Comparison of ENCODE assay signal across 16 cellular contexts in genomic region chr11:82546556-82547162, GRCh38.
A peak's percentile ranks its signal among the peaks of the same experiment; 100 is the strongest.
DNase-seq lines count a peak whose midpoint lies in the region; ATAC-seq and TF ChIP-seq lines count a peak whose summit lies in the region.
"Had no signal": no experiment of that assay in that cellular context is flagged by ENCODE, and none has a peak within 500 bp of the region (broad histone marks: within the 10 kb centered on the region; RNA-seq: fewer than 3 reads in every experiment).

No MANE protein-coding gene starts in this region.

- DNase-seq in Caco-2 = peak; percentile 36 to 56
- DNase-seq in NCI-H1105 (lab: John Stamatoyannopoulos, UW) = peak; percentile 80
- no peak for DNase-seq in WTC11 (ENCODE audit: low spot score)
- no peak for DNase-seq in MM.1S
- no peak for DNase-seq in DMS114 treated with DMSO at 0.1 percent for 48 hours (lab: John Stamatoyannopoulos, UW; ENCODE audit: unreplicated experiment)
- no peak for DNase-seq in cortex of kidney (lab: John Stamatoyannopoulos, UW)
- DNase-seq: activated CD4-positive, alpha-beta T cell treated with anti-CD3 and anti-CD28 coated beads, Interleukin-2, amount 10 ng/mL, durations not matched to agents 7 days and 5 days; activated naive CD4-positive, alpha-beta T cell; aorta; IMR-90; NCI-H2171 treated with DMSO at 0.1 percent for 48 hours; spleen had no signal

- H3K27ac ChIP-seq in MM.1S (ENCODE audit: low read length) = no peak overlapping the region
- H3K27ac ChIP-seq: spleen, thoracic aorta had no signal

- no peaks in the 10 kb centered on the region for H4K20me1 ChIP-seq in MM.1S (ENCODE audit: insufficient read depth, low read length)

- H3K27ac Mint-ChIP-seq in Caco-2 (ENCODE audit: unreplicated experiment) = no peak overlapping the region
- no peak overlapping the region for H3K27ac Mint-ChIP-seq in WTC11
- peak overlapping the region; percentile 49 to 73 (median 67) for H3K27ac Mint-ChIP-seq in nephron
- H3K27ac Mint-ChIP-seq: activated CD4-positive, alpha-beta T cell treated with anti-CD3 and anti-CD28 coated beads, Interleukin-2, amount 10 ng/mL, durations not matched to agents 7 days and 5 days; progenitor cell of endocrine pancreas had no signal

- no peaks in the 10 kb centered on the region for H3F3A ChIP-seq in MM.1S (ENCODE audit: insufficient read depth, low read length)

- no peaks in the 10 kb centered on the region for H3K79me2 ChIP-seq in MM.1S (ENCODE audit: low read length)

- H3K4me3 Mint-ChIP-seq in Caco-2 (ENCODE audit: unreplicated experiment) = peak overlapping the region; percentile 4
- H3K4me3 Mint-ChIP-seq in WTC11 = no peak overlapping the region
- peak overlapping the region in 1 of 3 experiments; percentile 2 for H3K4me3 Mint-ChIP-seq in nephron
- H3K4me3 Mint-ChIP-seq: activated CD4-positive, alpha-beta T cell treated with anti-CD3 and anti-CD28 coated beads, Interleukin-2, amount 10 ng/mL, durations not matched to agents 7 days and 5 days had no signal

- H3K9me3 Mint-ChIP-seq in Caco-2 (ENCODE audit: unreplicated experiment) (no peaks in the 10 kb centered on the region), WTC11 (peaks cover 4% of the 10 kb centered on the region; the same call in 1 of the 2 replicates), nephron (no peaks in the 10 kb centered on the region)
- H3K9me3 Mint-ChIP-seq: activated CD4-positive, alpha-beta T cell treated with anti-CD3 and anti-CD28 coated beads, Interleukin-2, amount 10 ng/mL, durations not matched to agents 7 days and 5 days had no signal

- peaks cover 15% of the 10 kb centered on the region for H3K4me1 Mint-ChIP-seq in Caco-2 (ENCODE audit: low read depth, unreplicated experiment)
- no peaks in the 10 kb centered on the region; the same call in 1 of the 2 replicates for H3K4me1 Mint-ChIP-seq in WTC11
- H3K4me1 Mint-ChIP-seq in nephron = peaks cover 19% of the 10 kb centered on the region
- H3K4me1 Mint-ChIP-seq: activated CD4-positive, alpha-beta T cell treated with anti-CD3 and anti-CD28 coated beads, Interleukin-2, amount 10 ng/mL, durations not matched to agents 7 days and 5 days had no signal

- ATAC-seq in WTC11 (peak; percentile 34; the same call in 1 of the 2 replicates), HG03196 (IDR thresholded peaks at IDR 0.05; ENCODE audit: unreplicated experiment) (no peak)

- intact Hi-C loops in Caco-2 (cut with micrococcal nuclease; ENCODE audit: unreplicated experiment) = loop anchor here (2.0 kb wide), 1 partner anchor 26 kb away; no protein-coding TSS in a partner anchor

- POLR2A ChIA-PET in Caco-2 (lab: Charles Lee) (no interaction called here), WTC11 (lab: Charles Lee) (no interaction called here)

- H3K36me3 ChIP-seq in Caco-2 (ENCODE audit: control insufficient read depth, insufficient read depth, low read length) (no peaks in the 10 kb centered on the region), MM.1S (replicated peaks; ENCODE audit: insufficient read depth, low read length) (no peaks in the 10 kb centered on the region)
- H3K36me3 ChIP-seq: spleen, thoracic aorta had no signal

- H3K27me3 Mint-ChIP-seq in Caco-2 (ENCODE audit: insufficient read depth, unreplicated experiment) = peaks cover 3% of the 10 kb centered on the region
- no peaks in the 10 kb centered on the region; the same call in 1 of the 2 replicates for H3K27me3 Mint-ChIP-seq in WTC11 (ENCODE audit: low read depth)
- no peaks in the 10 kb centered on the region for H3K27me3 Mint-ChIP-seq in nephron (ENCODE audit: low read depth)
- H3K27me3 Mint-ChIP-seq: activated CD4-positive, alpha-beta T cell treated with anti-CD3 and anti-CD28 coated beads, Interleukin-2, amount 10 ng/mL, durations not matched to agents 7 days and 5 days had no signal

- H3K4me1 ChIP-seq in Caco-2 (no peaks in the 10 kb centered on the region), MM.1S (ENCODE audit: low read length) (no peaks in the 10 kb centered on the region)

- no peak overlapping the region for H3K9ac ChIP-seq in MM.1S (ENCODE audit: low read length)

- BruUV-seq in Caco-2 (replicated peaks; lab: Mats Ljungman, UMichigan) = no TSS peak

- CTCF ChIA-PET in Caco-2 (lab: Charles Lee) (no interaction called here), WTC11 (lab: Charles Lee) (interaction anchor here (1.8 kb wide), 1 partner anchor 149 kb away, joined by 6 read pairs; no protein-coding TSS in a partner anchor)

- no peak overlapping the region for H2AFZ ChIP-seq in MM.1S (ENCODE audit: low read length)

- no peak for TF ChIP-seq CTCF in Caco-2 (IDR thresholded peaks at IDR 0.05; ENCODE audit: insufficient read depth in 1 of 2, low read depth in 1 of 2, low read length in 1 of 2, severe bottlenecking in 1 of 2, unreplicated experiment in 1 of 2)
- TF ChIP-seq CTCF in WTC11 (IDR thresholded peaks at IDR 0.05) = no peak
- no peak for TF ChIP-seq CTCF in nephron (IDR thresholded peaks at IDR 0.05; ENCODE audit: unreplicated experiment in 3 of 3)
- TF ChIP-seq CTCF in MM.1S (IDR thresholded peaks at IDR 0.05; ENCODE audit: low read length) = no peak

- H3K27me3 ChIP-seq in Caco-2 (replicated peaks; ENCODE audit: control insufficient read depth, insufficient read depth, low read length) = no peaks in the 10 kb centered on the region
- H3K27me3 ChIP-seq in MM.1S (replicated peaks; ENCODE audit: insufficient read depth, low read length) = no peaks in the 10 kb centered on the region
- H3K27me3 ChIP-seq: spleen had no signal

- H3K9me3 ChIP-seq in Caco-2 = no peaks in the 10 kb centered on the region
- H3K9me3 ChIP-seq in MM.1S (replicated peaks; ENCODE audit: insufficient read depth, low read length) = no peaks in the 10 kb centered on the region
- H3K9me3 ChIP-seq: thoracic aorta had no signal

- H3K36me3 Mint-ChIP-seq in Caco-2 (ENCODE audit: insufficient read depth, unreplicated experiment) = no peaks in the 10 kb centered on the region
- no peaks in the 10 kb centered on the region for H3K36me3 Mint-ChIP-seq in WTC11
- no peaks in the 10 kb centered on the region for H3K36me3 Mint-ChIP-seq in nephron (ENCODE audit: low read depth)

- H3K4me2 ChIP-seq in MM.1S (ENCODE audit: low read depth, low read length) = no peak overlapping the region

- no peaks in the 10 kb centered on the region for H3K9me2 ChIP-seq in MM.1S (replicated peaks; ENCODE audit: insufficient read depth, low read length)

- H3K4me3 ChIP-seq in Caco-2 (ENCODE audit: low read depth, low read length) (no peak overlapping the region), MM.1S (ENCODE audit: low read length) (no peak overlapping the region)
- H3K4me3 ChIP-seq: spleen, thoracic aorta had no signal

TF ChIP-seq in WTC11, 78 proteins besides CTCF, POLR2A, EP300 and RAD21 (continues in another document):
- TF ChIP-seq JUN (CRISPR knock-in tag; IDR thresholded peaks at IDR 0.05) (no peak), AR (CRISPR knock-in tag; IDR thresholded peaks at IDR 0.05) (no peak), E2F5 (CRISPR knock-in tag; IDR thresholded peaks at IDR 0.05) (no peak), ZNF232 (CRISPR knock-in tag; IDR thresholded peaks at IDR 0.05) (no peak), IRF1 (CRISPR knock-in tag; IDR thresholded peaks at IDR 0.05) (no peak), IRF2 (CRISPR knock-in tag; IDR thresholded peaks at IDR 0.05; ENCODE audit: borderline replicate concordance, low read depth) (no peak), SP1 (CRISPR knock-in tag; conservative IDR thresholded peaks at IDR 0.05) (no peak)

Comparison
In these comparisons a context has a peak if more than half of its experiments do, and no peak if none do; other contexts are left out.
1. DNase-seq: peak in Caco-2 (2 of 2) and NCI-H1105 (single experiment); none in WTC11 (single experiment), MM.1S (single experiment), DMS114 treated with DMSO at 0.1 percent for 48 hours (single experiment) and cortex of kidney (single experiment).
2. H3K27ac Mint-ChIP-seq: peak in nephron (3 of 3); none in Caco-2 (single experiment) and WTC11 (single experiment).